ENCODE assay signal across 1 cellular context in genomic region chr3:132758740-132759139, GRCh38.
A peak's percentile ranks its signal among the peaks of the same experiment; 100 is the strongest.
TF ChIP-seq lines count a peak whose summit lies in the region.

No MANE protein-coding gene starts in this region.

TF ChIP-seq in K562, 482 proteins besides CTCF, POLR2A, EP300 and RAD21 (continued from another document):
- TF ChIP-seq RBM25 (IDR thresholded peaks at IDR 0.05; ENCODE audit: low read depth, low read length, severe bottlenecking) = no peak
- no peak for TF ChIP-seq TAF15 (IDR thresholded peaks at IDR 0.05; ENCODE audit: low read depth, low read length)
- TF ChIP-seq C11orf30 (IDR thresholded peaks at IDR 0.05; ENCODE audit: low read depth) = no peak
- TF ChIP-seq L3MBTL2 (IDR thresholded peaks at IDR 0.05) = no peak
- peak; percentile 73 for TF ChIP-seq TAL1 (IDR thresholded peaks at IDR 0.05)
- TF ChIP-seq ZNF707 (CRISPR knock-in tag; conservative IDR thresholded peaks at IDR 0.05) = no peak
- peak; percentile 78 for TF ChIP-seq CBFA2T3 (IDR thresholded peaks at IDR 0.05)
- TF ChIP-seq MTA2 (IDR thresholded peaks at IDR 0.05; ENCODE audit: low read depth) = peak; percentile 62
- TF ChIP-seq ZNF518B (CRISPR knock-in tag; IDR thresholded peaks at IDR 0.05) = no peak
- no peak for TF ChIP-seq TCF7 (IDR thresholded peaks at IDR 0.05; ENCODE audit: borderline replicate concordance)
- TF ChIP-seq ZNF316 (IDR thresholded peaks at IDR 0.05) = no peak
- TF ChIP-seq SREBF2 (CRISPR knock-in tag; IDR thresholded peaks at IDR 0.05) = no peak
- TF ChIP-seq FOXP1 (CRISPR knock-in tag; IDR thresholded peaks at IDR 0.05) = no peak
- no peak for TF ChIP-seq BDP1 (IDR thresholded peaks at IDR 0.05; ENCODE audit: insufficient read depth, insufficient read length)
- no peak for TF ChIP-seq HMG20B (CRISPR knock-in tag; IDR thresholded peaks at IDR 0.05)
- no peak for TF ChIP-seq NEUROD1 (IDR thresholded peaks at IDR 0.05; ENCODE audit: borderline replicate concordance, low read depth, low read length, partially characterized antibody)
- TF ChIP-seq MYC (IDR thresholded peaks at IDR 0.05; ENCODE audit: low read depth, low read length) = peak; percentile 44
- no peak for TF ChIP-seq MYC (CRISPR knock-in tag; IDR thresholded peaks at IDR 0.05; ENCODE audit: borderline replicate concordance, low read depth)
- TF ChIP-seq HNRNPUL1 (IDR thresholded peaks at IDR 0.05; ENCODE audit: low read length) = no peak
- TF ChIP-seq FOXM1 (IDR thresholded peaks at IDR 0.05; ENCODE audit: low read depth) = peak; percentile 37; the same call in 1 of the 2 replicates
- no peak for TF ChIP-seq FOXM1 (CRISPR knock-in tag; IDR thresholded peaks at IDR 0.05; ENCODE audit: low read depth)
- no peak for TF ChIP-seq ZNF174 (CRISPR knock-in tag; IDR thresholded peaks at IDR 0.05)
- TF ChIP-seq FOS (IDR thresholded peaks at IDR 0.05; ENCODE audit: extremely low read depth, insufficient read length) = no peak
- peak; percentile 55; the same call in 1 of the 2 replicates for TF ChIP-seq SMARCE1 (IDR thresholded peaks at IDR 0.05)
- no peak for TF ChIP-seq BRD4 (IDR thresholded peaks at IDR 0.05)
